Comparison of ENCODE assay signal across 8 cellular contexts in the genomic region with DNA sequence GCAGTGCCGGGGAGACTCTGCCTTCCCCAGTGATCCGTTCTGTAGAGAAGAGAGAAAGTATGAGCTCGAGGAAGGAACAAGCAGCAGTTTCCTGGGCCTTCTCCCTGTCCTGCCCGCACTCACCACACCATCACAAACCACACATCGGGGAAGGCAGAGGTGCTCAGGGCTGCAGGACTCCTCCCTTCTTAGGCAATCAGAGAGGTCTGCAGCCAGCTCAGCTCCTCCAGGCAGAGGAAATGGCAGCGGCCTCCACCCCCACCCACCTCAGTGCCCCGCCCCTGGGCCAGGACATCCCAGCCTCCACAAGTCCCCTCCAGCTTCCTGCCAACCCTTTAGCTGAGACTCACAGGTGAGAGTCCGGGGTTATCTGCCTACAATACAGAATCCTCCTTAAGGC. TPM values are rescaled to one million over a fixed set of nuclear protein-coding genes. Genes with fewer than 3 reads are reported as not detected.
DNase-seq lines count a peak whose midpoint lies in the region; ATAC-seq lines count a peak whose summit lies in the region.

No MANE protein-coding gene starts in this region.

- H3K4me1 ChIP-seq in effector memory CD4-positive, alpha-beta T cell (ENCODE audit: control insufficient read depth, insufficient read depth, low read length, poor library complexity, severe bottlenecking), result peaks cover 70% of the 10 kb centered on the region

- peaks cover 1% of the 10 kb centered on the region for H3K36me3 ChIP-seq in H7 (replicated peaks; ENCODE audit: control insufficient read depth, insufficient read depth, low read length)
- H3K36me3 ChIP-seq in effector memory CD4-positive, alpha-beta T cell (ENCODE audit: control insufficient read depth, insufficient read depth, low read length), result peaks cover 28% of the 10 kb centered on the region

- no peak for ATAC-seq in HG02623 (IDR thresholded peaks at IDR 0.05; ENCODE audit: unreplicated experiment)

- H3K4me3 ChIP-seq in H7 (ENCODE audit: insufficient read depth, low read depth, low read length), result no peak overlapping the region
- peak overlapping the region; percentile 33 for H3K4me3 ChIP-seq in effector memory CD4-positive, alpha-beta T cell (ENCODE audit: insufficient read depth, low read depth, low read length, poor library complexity, severe bottlenecking)

- no peaks in the 10 kb centered on the region for H3K27me3 ChIP-seq in H7 (ENCODE audit: control insufficient read depth, insufficient read depth, low read length)
- no peaks in the 10 kb centered on the region for H3K27me3 ChIP-seq in effector memory CD4-positive, alpha-beta T cell (replicated peaks; ENCODE audit: control insufficient read depth, insufficient read depth, low read length, poor library complexity, severe bottlenecking)

- H3K27ac ChIP-seq in effector memory CD4-positive, alpha-beta T cell (ENCODE audit: insufficient read depth, low read length, poor library complexity, severe bottlenecking), result peak overlapping the region; percentile 58

- H3K9me3 ChIP-seq in effector memory CD4-positive, alpha-beta T cell (ENCODE audit: control insufficient read depth, low read length), result no peaks in the 10 kb centered on the region

- DNase-seq in H7, result peak; percentile 54
- peak; percentile 70 for DNase-seq in UCSD-AML1 (lab: John Stamatoyannopoulos, UW; ENCODE audit: unreplicated experiment)
- peak; percentile 45 to 59 (median 53) for DNase-seq in effector memory CD4-positive, alpha-beta T cell
- DNase-seq in stimulated activated CD4-positive, alpha-beta T cell treated with anti-CD3 and anti-CD28 coated beads, Interleukin-2, amount 100 ng/mL, for 24 hours, result peak; percentile 58 to 73
- DNase-seq in cortex of kidney (lab: John Stamatoyannopoulos, UW), result no peak
- no peak for DNase-seq in DMS79 (lab: John Stamatoyannopoulos, UW)
- no peak for DNase-seq in HuH-7 (ENCODE audit: low spot score)

RNA-seq across cellular contexts. Expression of a gene that starts 2.0 kb away (rescaled TPM):
- 3.1 and 3.4 TPM in 2 replicates for total RNA-seq in H7 (2014; rRNA removed; shearing (Covaris generic))

RNA-seq across cellular contexts. Expression of a gene that starts 2.7 kb away (rescaled TPM):
- 20.0 and 23.9 TPM in 2 replicates for total RNA-seq in H7 (2014; rRNA removed; shearing (Covaris generic))

RNA-seq across cellular contexts. Expression of a gene that starts 27.1 kb away (rescaled TPM):
- 58.2 and 60.7 TPM in 2 replicates for total RNA-seq in H7 (2014; rRNA removed; shearing (Covaris generic))

RNA-seq across cellular contexts. Expression of a gene that starts 27.6 kb away (rescaled TPM):
- not detected in 2 replicates for total RNA-seq in H7 (2014; rRNA removed; shearing (Covaris generic))

Comparison
In these comparisons a context has a peak if more than half of its experiments do, and no peak if none do; other contexts are left out.
1. DNase-seq: peak in H7 (single experiment), UCSD-AML1 (single experiment), effector memory CD4-positive, alpha-beta T cell (3 of 3) and stimulated activated CD4-positive, alpha-beta T cell treated with anti-CD3 and anti-CD28 coated beads, Interleukin-2, amount 100 ng/mL, for 24 hours (2 of 2); none in cortex of kidney (single experiment), DMS79 (single experiment) and HuH-7 (single experiment).